Comparison of ENCODE assay signal across 26 cellular contexts in the genomic region with DNA sequence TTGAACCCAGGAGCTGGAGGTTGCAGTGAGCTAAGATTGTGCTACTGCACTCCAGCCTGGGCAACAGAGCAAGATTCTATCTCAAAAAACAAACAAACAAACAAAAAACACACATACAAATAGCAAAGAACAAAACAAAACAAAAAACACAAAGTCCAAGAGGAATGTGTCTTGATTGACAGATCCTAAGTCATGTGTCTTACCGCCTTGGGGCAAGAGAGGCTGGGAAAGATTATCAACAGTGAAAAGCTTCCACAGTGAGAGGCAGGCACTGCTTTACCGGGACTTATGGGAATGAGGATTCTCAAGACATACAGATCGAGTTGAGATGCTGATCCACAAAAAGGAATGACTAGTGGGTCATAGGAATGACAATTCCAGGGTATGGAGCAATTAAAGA.
"Had no signal": no experiment of that assay in that cellular context is flagged by ENCODE, and none has a peak within 500 bp of the region (broad histone marks: within the 10 kb centered on the region; RNA-seq: fewer than 3 reads in every experiment).

No MANE protein-coding gene starts in this region.

- H3K27ac ChIP-seq: brain microvascular endothelial cell, coronary artery, dorsolateral prefrontal cortex, esophagus muscularis mucosa had no signal

- ATAC-seq: activated T-cell treated with anti-CD3 and anti-CD28 coated beads, Interleukin-2, amount 50 U/mL, for 72 hours; WTC11 had no signal

- FAIRE-seq: astrocyte, bronchial epithelial cell, frontal cortex had no signal

- H3K4me3 ChIP-seq: coronary artery, dorsolateral prefrontal cortex, esophagus muscularis mucosa had no signal

- H3K9me3 ChIP-seq: esophagus muscularis mucosa had no signal

- H3K27me3 ChIP-seq: brain microvascular endothelial cell, esophagus muscularis mucosa had no signal

- DNase-seq: activated CD4-positive, alpha-beta memory T cell treated with anti-CD3 and anti-CD28 coated beads, Interleukin-2, amount 10 ng/mL, durations not matched to agents 7 days and 5 days; activated CD4-positive, alpha-beta T cell treated with anti-CD3 and anti-CD28 coated beads for 1 hour; activated CD4-positive, alpha-beta T cell treated with anti-CD3 and anti-CD28 coated beads for 4 hours; activated CD4-positive, alpha-beta T cell treated with anti-CD3 and anti-CD28 coated beads, Interleukin-2, amount 10 ng/mL, durations not matched to agents 7 days and 5 days; activated CD4-positive, alpha-beta T cell treated with anti-CD3 and anti-CD28 coated beads, Interleukin-2, amount 50 U/mL, for 4 hours; activated CD8-positive, alpha-beta memory T cell treated with anti-CD3 and anti-CD28 coated beads, Interleukin-2, amount 50 U/mL, for 48 hours; activated gamma-delta T cell; activated naive CD4-positive, alpha-beta T cell; activated naive CD4-positive, alpha-beta T cell treated with anti-CD3 and anti-CD28 coated beads, Interleukin-2, amount 50 U/mL, for 16 hours; activated T-cell treated with anti-CD3 and anti-CD28 coated beads for 4 hours; activated T-cell treated with anti-CD3 and anti-CD28 coated beads, Interleukin-2, amount 50 U/mL, for 24 hours; activated T-cell treated with anti-CD3 and anti-CD28 coated beads, Interleukin-2, amount 50 U/mL, for 72 hours; amniotic stem cell; anterior cingulate cortex; brain microvascular endothelial cell; dorsolateral prefrontal cortex; effector memory CD4-positive, alpha-beta T cell; erythroblast; head of caudate nucleus; T-helper 2 cell had no signal

- H3K36me3 ChIP-seq: brain microvascular endothelial cell, esophagus muscularis mucosa had no signal
